Comparison of ENCODE assay signal across 8 cellular contexts in the genomic region with DNA sequence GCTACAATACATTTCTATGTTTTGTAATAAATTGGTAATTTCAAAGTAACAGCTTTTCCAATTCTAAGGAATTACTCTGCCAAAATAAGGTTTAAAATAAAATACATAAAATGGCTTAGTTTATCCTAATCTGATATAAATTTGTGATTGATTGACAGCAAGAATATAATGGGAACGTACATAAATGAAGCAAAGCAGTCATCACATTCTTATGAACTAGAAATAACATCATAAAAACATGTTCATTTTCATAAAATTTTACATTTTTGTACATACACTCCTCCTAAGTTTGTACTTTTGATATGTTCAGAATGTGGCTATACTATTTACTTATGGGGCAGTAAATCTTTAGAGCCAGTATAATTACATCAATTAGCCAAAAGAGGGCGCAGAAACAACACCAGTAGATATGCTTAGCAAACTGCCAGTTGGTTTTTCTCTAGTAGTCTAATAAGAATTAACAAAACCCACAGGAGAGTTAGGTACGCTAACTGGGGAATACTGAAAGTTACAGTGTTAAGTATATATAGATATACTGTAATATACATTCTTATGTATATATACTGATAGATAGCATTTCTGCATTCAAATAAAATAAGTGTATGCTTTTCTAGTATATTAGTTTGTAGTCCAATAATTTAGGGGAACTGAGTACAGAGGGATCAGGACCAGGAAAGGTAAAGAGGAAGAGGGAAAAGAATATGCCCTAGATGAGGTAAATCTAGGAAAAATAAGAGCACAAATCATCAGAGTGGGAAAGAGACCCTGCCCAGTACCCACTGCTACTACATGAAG.
DNase-seq lines count a peak whose midpoint lies in the region; ATAC-seq, FAIRE-seq and TF ChIP-seq lines count a peak whose summit lies in the region.

No MANE protein-coding gene starts in this region.

- intact Hi-C loops in activated CD4-positive, alpha-beta memory T cell treated with anti-CD3 and anti-CD28 coated beads for 36 hours (cut with micrococcal nuclease) = loop anchor here (1.0 to 5.0 kb wide), 4 partner anchors 46 to 526 kb away; no protein-coding TSS in a partner anchor
- intact Hi-C loops in ovary (cut with DNase I) = no loop called here

- ATAC-seq in GM19395 (IDR thresholded peaks at IDR 0.05; ENCODE audit: unreplicated experiment) = peak; percentile 89
- peak; percentile 89 for ATAC-seq in HG03378 (IDR thresholded peaks at IDR 0.05; ENCODE audit: unreplicated experiment)

- POLR2A ChIA-PET in activated CD4-positive, alpha-beta memory T cell treated with anti-CD3 and anti-CD28 coated beads for 36 hours (lab: Charles Lee) = no interaction called here

- no peaks in the 10 kb centered on the region for H3K36me3 Mint-ChIP-seq in activated CD4-positive, alpha-beta memory T cell treated with anti-CD3 and anti-CD28 coated beads for 36 hours

- H3K9me3 Mint-ChIP-seq in activated CD4-positive, alpha-beta memory T cell treated with anti-CD3 and anti-CD28 coated beads for 36 hours = no peaks in the 10 kb centered on the region

- no peaks in the 10 kb centered on the region for H3K36me3 ChIP-seq in ovary

- TF ChIP-seq CTCF in ovary (IDR thresholded peaks at IDR 0.05) = peak in 1 of 3 donors; percentile 32

- no peaks in the 10 kb centered on the region for H3K4me1 Mint-ChIP-seq in activated CD4-positive, alpha-beta memory T cell treated with anti-CD3 and anti-CD28 coated beads for 36 hours (ENCODE audit: low read depth)

- no peak for TF ChIP-seq EP300 in ovary (IDR thresholded peaks at IDR 0.05)

- no peaks in the 10 kb centered on the region for H3K27me3 Mint-ChIP-seq in activated CD4-positive, alpha-beta memory T cell treated with anti-CD3 and anti-CD28 coated beads for 36 hours

- peak; percentile 80 for FAIRE-seq in colon (lab: Jason Lieb, UNC)

- WGBS in ovary, 3 donors = 40 to 49% (median 45%) methylated on average over 3 of the region's 3 CpGs

- H3K27ac ChIP-seq in ovary = no peak overlapping the region

- no peaks in the 10 kb centered on the region for H3K27me3 ChIP-seq in ovary

- DNase-seq in DMS153 (lab: John Stamatoyannopoulos, UW) = peak; percentile 39
- DNase-seq in NCI-H82 treated with DMSO at 0.1 percent for 48 hours (lab: John Stamatoyannopoulos, UW; ENCODE audit: unreplicated experiment) = peak; percentile 69
- peak; percentile 81 for DNase-seq in lung microvascular endothelial cell (ENCODE audit: low read depth in 2 of 2)
- DNase-seq in activated CD4-positive, alpha-beta memory T cell treated with anti-CD3 and anti-CD28 coated beads for 36 hours = no peak
- no peak for DNase-seq in ovary

- H3K4me3 ChIP-seq in ovary = no peak overlapping the region

- H3K4me1 ChIP-seq in ovary (ENCODE audit: insufficient read depth) = no peaks in the 10 kb centered on the region

- CTCF ChIA-PET in activated CD4-positive, alpha-beta memory T cell treated with anti-CD3 and anti-CD28 coated beads for 36 hours (lab: Charles Lee) = interaction anchor here (0.8 to 4.0 kb wide), 8 partner anchors 10 to 519 kb away, joined by 3 to 50 read pairs (median 4); no protein-coding TSS in a partner anchor

- TF ChIP-seq POLR2A in ovary (IDR thresholded peaks at IDR 0.05) = no peak

- H3K27ac Mint-ChIP-seq in activated CD4-positive, alpha-beta memory T cell treated with anti-CD3 and anti-CD28 coated beads for 36 hours = no peak overlapping the region

- H3K9me3 ChIP-seq in ovary = no peaks in the 10 kb centered on the region

- no peak overlapping the region for H3K4me3 Mint-ChIP-seq in activated CD4-positive, alpha-beta memory T cell treated with anti-CD3 and anti-CD28 coated beads for 36 hours

Comparison
In these comparisons a context has a peak if more than half of its experiments do, and no peak if none do; other contexts are left out.
1. DNase-seq: peak in DMS153 (single experiment), NCI-H82 treated with DMSO at 0.1 percent for 48 hours (single experiment) and lung microvascular endothelial cell (2 of 2); none in activated CD4-positive, alpha-beta memory T cell treated with anti-CD3 and anti-CD28 coated beads for 36 hours (single experiment) and ovary (0 of 5).